In genomic region chr17:75109407-75110236, GRCh38 we compare ENCODE assay signal across 8 cellular contexts. TPM values are rescaled to one million over a fixed set of nuclear protein-coding genes. Genes with fewer than 3 reads are reported as not detected.
DNase-seq lines count a peak whose midpoint lies in the region; ATAC-seq, FAIRE-seq and TF ChIP-seq lines count a peak whose summit lies in the region.

Gene ARMC7 (plus strand): TSS chr17:75109969. CDS start chr17:75110289, 320 bp downstream.

- peak within 1 kb of the TSS; percentile 80 to 83 (median 82) for H3K4me3 ChIP-seq in fibroblast of lung (replicated peaks in 1 of 4; ENCODE audit: control extremely low read depth in 1 of 4, insufficient read depth in 1 of 4, low read depth in 3 of 4, low read length in 4 of 4)

- H3K27me3 ChIP-seq in fibroblast of lung (ENCODE audit: control insufficient read depth, insufficient read depth, low read length) = no peaks in the 10 kb centered on the region

- peak within 1 kb of the TSS; percentile 91 for H2AFZ ChIP-seq in fibroblast of lung (ENCODE audit: low read length)

- H3K4me1 ChIP-seq in fibroblast of lung (ENCODE audit: control insufficient read depth, extremely low read depth, insufficient read depth, low read length) = peaks cover 8% of the 10 kb centered on the region

- H3K9me3 ChIP-seq in KOPT-K1 (ENCODE audit: insufficient read depth, low read length, poor library complexity, severe bottlenecking) (no peaks in the 10 kb centered on the region), fibroblast of lung (ENCODE audit: control insufficient read depth, insufficient read depth, low read depth, low read length) (no peaks in the 10 kb centered on the region)

- TF ChIP-seq CTCF in fibroblast of lung (conservative IDR thresholded peaks at IDR 0.05 in 1 of 2, IDR thresholded peaks at IDR 0.05 in 1 of 2; ENCODE audit: low read depth in 1 of 2, low read length in 2 of 2) (no peak), natural killer cell (IDR thresholded peaks at IDR 0.05) (no peak)

- H3K36me3 Mint-ChIP-seq in activated T-cell treated with anti-CD3 and anti-CD28 coated beads, Interleukin-2, amount 50 U/mL, for 72 hours (ENCODE audit: insufficient read depth in 2 of 2) = peaks cover 5% of the 10 kb centered on the region in 2 donors
- H3K36me3 Mint-ChIP-seq in natural killer cell = no peaks in the 10 kb centered on the region

- DNase-seq in DMS153 treated with DMSO at 0.1 percent for 48 hours (lab: John Stamatoyannopoulos, UW; ENCODE audit: unreplicated experiment) (peak; percentile 84), RCC 7860 (ENCODE audit: low spot score) (peak; percentile 71), fibroblast of lung (ENCODE audit: low read depth in 2 of 2) (peak; percentile 72 to 74), natural killer cell (peak; percentile 89)
- DNase-seq in activated T-cell treated with anti-CD3 and anti-CD28 coated beads, Interleukin-2, amount 50 U/mL, for 72 hours = peak; percentile 94 to 97
- DNase-seq in stimulated activated naive CD4-positive, alpha-beta T cell (lab: John Stamatoyannopoulos, UW) = peak; percentile 76 to 87 (median 85)

- peak within 1 kb of the TSS; percentile 87 for H3K27ac Mint-ChIP-seq in activated T-cell treated with anti-CD3 and anti-CD28 coated beads, Interleukin-2, amount 50 U/mL, for 72 hours
- H3K27ac Mint-ChIP-seq in natural killer cell = peak within 1 kb of the TSS; percentile 74 to 79

- FAIRE-seq in RCC 7860 (lab: Jason Lieb, UNC) = no peak

- intact Hi-C loops in natural killer cell (cut with micrococcal nuclease) = loop anchor here (5.0 kb wide), 2 partner anchors 43 to 73 kb away; partner anchors contain the start of genes JPT1 and SUMO2

- H3K27me3 Mint-ChIP-seq in activated T-cell treated with anti-CD3 and anti-CD28 coated beads, Interleukin-2, amount 50 U/mL, for 72 hours (ENCODE audit: low read depth) = no peaks in the 10 kb centered on the region
- no peaks in the 10 kb centered on the region for H3K27me3 Mint-ChIP-seq in natural killer cell (ENCODE audit: low read depth in 2 of 2)

- peak within 1 kb of the TSS; percentile 92 for H3K4me2 ChIP-seq in fibroblast of lung (ENCODE audit: extremely low read depth, insufficient read depth, low read length)

- peak; percentile 53 for ATAC-seq in GM21737 (IDR thresholded peaks at IDR 0.05; ENCODE audit: unreplicated experiment)
- peak; percentile 85 to 87 for ATAC-seq in activated T-cell treated with anti-CD3 and anti-CD28 coated beads, Interleukin-2, amount 50 U/mL, for 72 hours (replicated peaks in 1 of 2)
- ATAC-seq in natural killer cell = peak; percentile 82 to 89 (median 83)

- no peaks in the 10 kb centered on the region for H3K9me3 Mint-ChIP-seq in activated T-cell treated with anti-CD3 and anti-CD28 coated beads, Interleukin-2, amount 50 U/mL, for 72 hours
- no peaks in the 10 kb centered on the region for H3K9me3 Mint-ChIP-seq in natural killer cell

- H3K36me3 ChIP-seq in KOPT-K1 (ENCODE audit: insufficient read depth, low read length) (no peaks in the 10 kb centered on the region), fibroblast of lung (ENCODE audit: control insufficient read depth, insufficient read depth, low read length) (no peaks in the 10 kb centered on the region)

- peaks cover 39% of the 10 kb centered on the region for H3K4me1 Mint-ChIP-seq in activated T-cell treated with anti-CD3 and anti-CD28 coated beads, Interleukin-2, amount 50 U/mL, for 72 hours (ENCODE audit: low read depth)
- H3K4me1 Mint-ChIP-seq in natural killer cell = peaks cover 30 to 35% of the 10 kb centered on the region in 2 donors

- H3K27ac ChIP-seq in KOPT-K1 (ENCODE audit: low read depth, low read length, poor library complexity, severe bottlenecking) (peak within 1 kb of the TSS; percentile 72), fibroblast of lung (ENCODE audit: insufficient read depth, low read length) (no peak within 1 kb of the TSS)

- peaks cover 3% of the 10 kb centered on the region for H3K79me2 ChIP-seq in fibroblast of lung (ENCODE audit: control insufficient read depth, insufficient read depth, low read length)

- peak within 1 kb of the TSS; percentile 61 for H3K9ac ChIP-seq in fibroblast of lung (ENCODE audit: insufficient read depth, low read length)

- peak within 1 kb of the TSS; percentile 92 for H3K4me3 Mint-ChIP-seq in activated T-cell treated with anti-CD3 and anti-CD28 coated beads, Interleukin-2, amount 50 U/mL, for 72 hours
- H3K4me3 Mint-ChIP-seq in natural killer cell = peak within 1 kb of the TSS; percentile 89

- no peaks in the 10 kb centered on the region for H4K20me1 ChIP-seq in fibroblast of lung (ENCODE audit: control insufficient read depth, extremely low read depth, insufficient read depth, low read length)

RNA-seq across cellular contexts. Expression of gene ARMC7, which starts in this region (rescaled TPM):
- 10 to 100 TPM; 10.6 to 12.9 TPM for total RNA-seq in activated T-cell treated with anti-CD3 and anti-CD28 coated beads, Interleukin-2, amount 50 U/mL, for 72 hours
- 2.8 and 3.1 TPM in 2 replicates for total RNA-seq in fibroblast of lung
- polyA plus RNA-seq in fibroblast of lung = 5.7 and 5.9 TPM in 2 replicates
- polyA plus RNA-seq in fibroblast of lung (2012) = 7.8 and 8.1 TPM in 2 replicates
- polyA minus RNA-seq in fibroblast of lung (ENCODE audit: low replicate concordance) = 18.5 and 30.3 TPM in 2 replicates
- total RNA-seq in natural killer cell = 10 to 100 TPM in 2 of 3 donors, 1 to 10 TPM in 1; 9.3 to 18.6 (median 11.3) TPM
